ENCODE assay signal across 7 cellular contexts in the genomic region with DNA sequence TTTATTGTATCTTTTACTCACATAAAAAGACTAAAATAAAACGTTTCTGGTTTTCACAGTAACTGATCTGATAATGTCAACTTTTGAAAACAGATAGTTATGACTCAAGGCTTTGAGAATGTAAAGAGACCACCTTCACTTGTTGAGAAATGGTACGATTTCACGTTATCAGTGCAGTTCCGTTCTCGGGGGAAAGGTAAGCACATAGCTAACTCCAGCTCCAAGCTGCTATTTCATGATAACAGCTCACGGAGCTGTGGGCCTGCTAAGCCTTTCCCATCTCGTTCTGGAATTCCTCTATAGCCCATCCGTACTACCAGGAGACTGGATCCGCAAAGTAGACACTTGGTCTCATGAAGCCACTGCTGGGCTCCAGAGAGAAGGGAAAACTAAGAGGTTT.
DNase-seq lines count a peak whose midpoint lies in the region; ATAC-seq, FAIRE-seq and TF ChIP-seq lines count a peak whose summit lies in the region.
"Not testable (repeated sequence)": the region's sequence is repeated elsewhere in the genome, so short reads cannot be mapped to it uniquely, and the experiment has no call there.

No MANE protein-coding gene starts in this region.

- TF ChIP-seq EP300 in A549 (IDR thresholded peaks at IDR 0.05) = not testable (repeated sequence)

- not testable (repeated sequence) for TF ChIP-seq RAD21 in A549 (conservative IDR thresholded peaks at IDR 0.05 in 1 of 2, IDR thresholded peaks at IDR 0.05 in 1 of 2)

- intact Hi-C loops in kidney (cut with DNase I) = not testable (repeated sequence)

- TF ChIP-seq POLR2A in A549 (IDR thresholded peaks at IDR 0.05; ENCODE audit: low read length); H54 (IDR thresholded peaks at IDR 0.05; ENCODE audit: low read depth, low read length): not testable (repeated sequence)

- POLR2A ChIA-PET in A549 (lab: Yijun Ruan, JAX); WTC11 (lab: Charles Lee): not testable (repeated sequence)

- H3K4me3 ChIP-seq in A549; bronchial epithelial cell (ENCODE audit: low read depth, low read length); hepatocyte; kidney (ENCODE audit: low read length in 2 of 2): not testable (repeated sequence)

- not testable (repeated sequence) for H3K36me3 Mint-ChIP-seq in WTC11

- H4K20me1 ChIP-seq in hepatocyte (ENCODE audit: insufficient read depth, poor library complexity, severe bottlenecking) = not testable (repeated sequence)

- not testable (repeated sequence) for DNase-seq in A549 (ENCODE audit: low read depth in 1 of 2, low spot score in 1 of 2); H54 (ENCODE audit: insufficient read length, low spot score); WTC11 (ENCODE audit: low spot score); bronchial epithelial cell (ENCODE audit: low read depth); kidney
- DNase-seq in NCI-H226 = peak; percentile 79
- DNase-seq in hepatocyte (ENCODE audit: low spot score) = peak; percentile 8

- peak; percentile 92 for FAIRE-seq in A549 (lab: Jason Lieb, UNC)
- FAIRE-seq in H54 (lab: Jason Lieb, UNC) = peak; percentile 65
- FAIRE-seq in bronchial epithelial cell (lab: Jason Lieb, UNC) = peak; percentile 66
- FAIRE-seq in kidney (lab: Jason Lieb, UNC) = peak; percentile 38

- H3K9me3 Mint-ChIP-seq in WTC11 = not testable (repeated sequence)

- H3K4me2 ChIP-seq in A549 = not testable (repeated sequence)
- H3K4me2 ChIP-seq in hepatocyte = peak overlapping the region; percentile 35

- H3K4me3 Mint-ChIP-seq in WTC11 = not testable (repeated sequence)

- not testable (repeated sequence) for H3K9me2 ChIP-seq in hepatocyte (replicated peaks; ENCODE audit: insufficient read depth)

- not testable (repeated sequence) for ATAC-seq in A549
- ATAC-seq in WTC11 = 0 out of 2 replicates have a peak, but pooled peaks have one; percentile 26

- not testable (repeated sequence) for H3K4me1 ChIP-seq in A549; hepatocyte (ENCODE audit: insufficient read depth); kidney (ENCODE audit: control insufficient read depth in 1 of 2, insufficient read depth in 1 of 2, low read depth in 1 of 2, low read length in 2 of 2)

- H3K27ac Mint-ChIP-seq in WTC11 = not testable (repeated sequence)

- not testable (repeated sequence) for H2AFZ ChIP-seq in hepatocyte

- H3K79me2 ChIP-seq in hepatocyte = not testable (repeated sequence)

- not testable (repeated sequence) for H3K4me1 Mint-ChIP-seq in WTC11

- H3K9ac ChIP-seq in kidney (ENCODE audit: low read length in 2 of 2) = not testable (repeated sequence)

- not testable (repeated sequence) for H3K27ac ChIP-seq in A549; hepatocyte; kidney (ENCODE audit: low read depth in 2 of 2, low read length in 2 of 2)

- CTCF ChIA-PET in A549 (lab: Yijun Ruan, JAX); WTC11 (lab: Charles Lee): not testable (repeated sequence)

- H3K27me3 Mint-ChIP-seq in WTC11 (ENCODE audit: low read depth) = not testable (repeated sequence)

- not testable (repeated sequence) for H3K9me3 ChIP-seq in A549; hepatocyte (ENCODE audit: low read depth); kidney (ENCODE audit: control insufficient read depth in 1 of 2, low read length in 2 of 2)

- WGBS in A549 (ENCODE audit: missing lambda C conversion rate) = 14% methylated on average over 9 of the region's 9 CpGs
- 33% methylated on average over 9 of the region's 9 CpGs for whole genome bisulfite sequencing in hepatocyte (ENCODE audit: low lambda C conversion rate, missing lambda C conversion rate)

- TF ChIP-seq CTCF in A549 (IDR thresholded peaks at IDR 0.05); WTC11 (IDR thresholded peaks at IDR 0.05); bronchial epithelial cell (IDR thresholded peaks at IDR 0.05; ENCODE audit: insufficient read depth, low read length, severe bottlenecking); hepatocyte (IDR thresholded peaks at IDR 0.05; ENCODE audit: poor library complexity); kidney (IDR thresholded peaks at IDR 0.05; ENCODE audit: borderline replicate concordance, extremely low read depth, insufficient read depth): not testable (repeated sequence)

- not testable (repeated sequence) for H3K27me3 ChIP-seq in bronchial epithelial cell (ENCODE audit: control insufficient read depth, insufficient read depth, low read length); hepatocyte

- H3K36me3 ChIP-seq in bronchial epithelial cell (ENCODE audit: control insufficient read depth, insufficient read depth, low read length); hepatocyte (replicated peaks; ENCODE audit: insufficient read depth, low read depth); kidney (ENCODE audit: control insufficient read depth in 1 of 2, insufficient read depth in 2 of 2, low read length in 2 of 2): not testable (repeated sequence)
